26 cellular contexts compared by ENCODE assay signal in the genomic region with DNA sequence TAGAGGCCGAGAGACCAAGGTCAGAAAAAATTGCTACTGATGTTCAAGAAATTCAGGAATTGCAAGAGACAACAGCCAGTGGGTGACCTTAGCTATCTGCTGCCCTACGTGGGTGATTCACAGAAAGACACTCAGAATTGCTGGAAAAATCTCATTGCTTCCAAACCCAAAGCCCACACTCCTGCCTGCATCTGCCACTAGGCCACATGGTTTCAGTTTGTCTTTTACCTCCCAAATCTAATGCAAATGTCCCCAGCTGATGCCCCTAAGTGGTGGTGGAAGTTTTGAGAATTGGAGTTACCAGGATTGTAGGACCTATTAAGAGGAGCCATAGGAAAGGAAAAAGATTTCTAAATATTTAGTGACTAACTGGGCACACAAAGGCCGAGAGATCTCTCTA.
"Had no signal": no experiment of that assay in that cellular context is flagged by ENCODE, and none has a peak within 500 bp of the region (broad histone marks: within the 10 kb centered on the region; RNA-seq: fewer than 3 reads in every experiment).

No MANE protein-coding gene starts in this region.

- H3K4me1 Mint-ChIP-seq: activated naive CD4-positive, alpha-beta T cell treated with anti-CD3 and anti-CD28 coated beads, Interleukin-2, amount 50 U/mL, for 24 hours had no signal

- H3K9me3 Mint-ChIP-seq: activated naive CD4-positive, alpha-beta T cell treated with anti-CD3 and anti-CD28 coated beads, Interleukin-2, amount 50 U/mL, for 24 hours; activated T-helper 1 cell treated with anti-CD3 and anti-CD28 coated beads, Interleukin-12 subunit alpha, Interleukin-12 subunit beta, Interleukin-2, Interleukin-4 antibody, amounts not matched to agents 30 ng/mL and 10 ng/mL and 1 ng/mL, durations not matched to agents 14 hours and 24 hours and 36 hours had no signal

- DNase-seq: activated CD4-positive, alpha-beta T cell treated with anti-CD3 and anti-CD28 coated beads for 48 hours; activated CD4-positive, alpha-beta T cell treated with anti-CD3 and anti-CD28 coated beads, Interleukin-2, amount 50 U/mL, for 4 hours; activated CD4-positive, CD25-positive, alpha-beta regulatory T cell treated with anti-CD3 and anti-CD28 coated beads, Interleukin-2, amount 50 U/mL, for 72 hours; activated CD8-positive, alpha-beta memory T cell treated with anti-CD3 and anti-CD28 coated beads, Interleukin-2, amount 50 U/mL, for 48 hours; activated CD8-positive, alpha-beta T cell treated with anti-CD3 and anti-CD28 coated beads, Interleukin-2, amount 10 ng/mL, durations not matched to agents 7 days and 5 days; activated effector memory CD4-positive, alpha-beta T cell treated with Interleukin-2 at 50 U/mL for 16 hours; activated naive CD4-positive, alpha-beta T cell; activated T-cell treated with anti-CD3 and anti-CD28 coated beads, Interleukin-2, amount 50 U/mL, for 1 hour; aorta; central memory CD4-positive, alpha-beta T cell; Karpas-422; NCI-H1105 treated with DMSO at 0.1 percent for 48 hours; NCI-H1930; NCI-H2171; NCI-H2227 treated with DMSO at 0.1 percent for 48 hours; NCI-H446 treated with DMSO at 0.1 percent for 48 hours; NCI-H526; NCI-H774; NK-92 treated with Interleukin-12 subunit alpha and Interleukin-12 subunit beta, amount 100 ng/mL, for 24 hours; OCI-M1; RPMI8226 had no signal

- H3K27me3 Mint-ChIP-seq: activated naive CD4-positive, alpha-beta T cell treated with anti-CD3 and anti-CD28 coated beads, Interleukin-2, amount 50 U/mL, for 24 hours had no signal

- H3K4me3 Mint-ChIP-seq: activated CD8-positive, alpha-beta T cell treated with anti-CD3 and anti-CD28 coated beads, Interleukin-2, amount 10 ng/mL, durations not matched to agents 7 days and 5 days; activated naive CD4-positive, alpha-beta T cell treated with anti-CD3 and anti-CD28 coated beads, Interleukin-2, amount 50 U/mL, for 24 hours; activated T-helper 1 cell treated with anti-CD3 and anti-CD28 coated beads, Interleukin-12 subunit alpha, Interleukin-12 subunit beta, Interleukin-2, Interleukin-4 antibody, amounts not matched to agents 30 ng/mL and 10 ng/mL and 1 ng/mL, durations not matched to agents 14 hours and 24 hours and 36 hours; T-helper 1 cell treated with Interleukin-12 subunit alpha and Interleukin-12 subunit beta and Interleukin-4 antibody, amounts not matched to agents 30 μg/mL and 1 μg/mL, for 36 hours had no signal

- H3K4me3 ChIP-seq: K562 had no signal

- H3K36me3 Mint-ChIP-seq: activated naive CD4-positive, alpha-beta T cell treated with anti-CD3 and anti-CD28 coated beads, Interleukin-2, amount 50 U/mL, for 24 hours had no signal

- FAIRE-seq: bronchial epithelial cell, K562 had no signal

- H3K27ac Mint-ChIP-seq: activated CD8-positive, alpha-beta T cell treated with anti-CD3 and anti-CD28 coated beads, Interleukin-2, amount 10 ng/mL, durations not matched to agents 7 days and 5 days; activated naive CD4-positive, alpha-beta T cell treated with anti-CD3 and anti-CD28 coated beads, Interleukin-2, amount 50 U/mL, for 24 hours; activated T-helper 1 cell treated with anti-CD3 and anti-CD28 coated beads, Interleukin-12 subunit alpha, Interleukin-12 subunit beta, Interleukin-2, Interleukin-4 antibody, amounts not matched to agents 30 ng/mL and 10 ng/mL and 1 ng/mL, durations not matched to agents 14 hours and 24 hours and 36 hours; T-helper 1 cell treated with Interleukin-12 subunit alpha and Interleukin-12 subunit beta and Interleukin-4 antibody, amounts not matched to agents 30 μg/mL and 1 μg/mL, for 36 hours had no signal
